1 cellular context compared by ENCODE assay signal in genomic region chr1:120942223-120942944, GRCh38.
TF ChIP-seq lines count a peak whose summit lies in the region.
"Not testable (repeated sequence)": the region's sequence is repeated elsewhere in the genome, so short reads cannot be mapped to it uniquely, and the experiment has no call there.

No MANE protein-coding gene starts in this region.

TF ChIP-seq in K562, 482 proteins besides CTCF, POLR2A, EP300 and RAD21 (continued from another document and continues in another):
- TF ChIP-seq HBP1 (CRISPR knock-in tag; IDR thresholded peaks at IDR 0.05) (peak; percentile 99), C11orf30 (IDR thresholded peaks at IDR 0.05; ENCODE audit: low read depth) (peak; percentile 52; the same call in 1 of the 2 replicates), REST (CRISPR knock-in tag; IDR thresholded peaks at IDR 0.05; ENCODE audit: low read depth) (0 out of 2 replicates have a peak, but pooled peaks have one; percentile 52), JUND (IDR thresholded peaks at IDR 0.05; ENCODE audit: borderline replicate concordance, low read depth, low read length) (peak; percentile 41; the same call in 1 of the 2 replicates), JUND (tag; IDR thresholded peaks at IDR 0.05; ENCODE audit: borderline replicate concordance, low read depth, low read length) (peak; percentile 81; the same call in 1 of the 3 replicates), ZNF717 (CRISPR knock-in tag; IDR thresholded peaks at IDR 0.05) (peak; percentile 95), ZNF444 (CRISPR knock-in tag; IDR thresholded peaks at IDR 0.05) (peak; percentile 83), SMAD4 (CRISPR knock-in tag; conservative IDR thresholded peaks at IDR 0.05) (peak; percentile 74; the same call in 1 of the 2 replicates), ZBTB8A (IDR thresholded peaks at IDR 0.05; ENCODE audit: partially characterized antibody) (peak; percentile 57), NFRKB (IDR thresholded peaks at IDR 0.05; ENCODE audit: low read depth) (peak; percentile 53; the same call in 1 of the 2 replicates), ZFP30 (CRISPR knock-in tag; IDR thresholded peaks at IDR 0.05; ENCODE audit: borderline replicate concordance) (peak; percentile 79; the same call in 1 of the 2 replicates), ZNF696 (CRISPR knock-in tag; conservative IDR thresholded peaks at IDR 0.05) (peak; percentile 92), ZNF3 (CRISPR knock-in tag; IDR thresholded peaks at IDR 0.05) (peak; percentile 60; the same call in 1 of the 2 replicates), GTF2A2 (tag; IDR thresholded peaks at IDR 0.05) (peak; percentile 97), ILF3 (IDR thresholded peaks at IDR 0.05; ENCODE audit: borderline replicate concordance) (peak; percentile 98), ZBED1 (IDR thresholded peaks at IDR 0.05) (peak; percentile 99), KLF16 (IDR thresholded peaks at IDR 0.05) (0 out of 2 replicates have a peak, but pooled peaks have one; percentile 1), ARID3A (IDR thresholded peaks at IDR 0.05; ENCODE audit: borderline replicate concordance, low read depth, low read length) (peak; percentile 85; the same call in 1 of the 2 replicates), ZNF436 (CRISPR knock-in tag; IDR thresholded peaks at IDR 0.05) (peak; percentile 86), MAZ (CRISPR knock-in tag; conservative IDR thresholded peaks at IDR 0.05 in 1 of 2, IDR thresholded peaks at IDR 0.05 in 1 of 2) (peak in 1 of 2 experiments; percentile 71; a peak in 2 of 4 replicates), ZNF253 (CRISPR knock-in tag; conservative IDR thresholded peaks at IDR 0.05) (peak; percentile 92), HMG20B (CRISPR knock-in tag; IDR thresholded peaks at IDR 0.05) (0 out of 2 replicates have a peak, but pooled peaks have one; percentile 48), MAFF (IDR thresholded peaks at IDR 0.05; ENCODE audit: low read length) (peak; percentile 77), HEY1 (CRISPR knock-in tag; IDR thresholded peaks at IDR 0.05; ENCODE audit: borderline replicate concordance) (peak; percentile 82), RBM39 (optimal IDR thresholded peaks at IDR 0.05; ENCODE audit: low read depth, low read length) (peak; percentile 83), MEIS2 (IDR thresholded peaks at IDR 0.05; ENCODE audit: partially characterized antibody) (peak; percentile 92), RHOXF2B (CRISPR knock-in tag; conservative IDR thresholded peaks at IDR 0.05) (peak; percentile 91), POLR2H (tag; IDR thresholded peaks at IDR 0.05; ENCODE audit: low read depth) (peak; percentile 97), PBX2 (tag; conservative IDR thresholded peaks at IDR 0.05; ENCODE audit: low read depth) (peak; percentile 68), HOXB6 (CRISPR knock-in tag; IDR thresholded peaks at IDR 0.05; ENCODE audit: borderline replicate concordance) (0 out of 2 replicates have a peak, but pooled peaks have one; percentile 65), KLF13 (tag; IDR thresholded peaks at IDR 0.05; ENCODE audit: borderline replicate concordance, low read depth) (peak; percentile 86), MLX (CRISPR knock-in tag; conservative IDR thresholded peaks at IDR 0.05) (peak in 1 of 2 experiments; percentile 91; a peak in 1 of 4 replicates), BCL6 (CRISPR knock-in tag; IDR thresholded peaks at IDR 0.05) (peak; percentile 68; the same call in 1 of the 2 replicates), GTF2E2 (tag; IDR thresholded peaks at IDR 0.05) (peak; percentile 100), ZNF592 (IDR thresholded peaks at IDR 0.05) (peak; percentile 27; the same call in 1 of the 2 replicates), CAMTA2 (CRISPR knock-in tag; conservative IDR thresholded peaks at IDR 0.05) (0 out of 2 replicates have a peak, but pooled peaks have one; percentile 16), GATAD2B (IDR thresholded peaks at IDR 0.05; ENCODE audit: borderline replicate concordance) (peak; percentile 55; the same call in 1 of the 2 replicates), ZEB2 (IDR thresholded peaks at IDR 0.05) (peak; percentile 23; the same call in 1 of the 2 replicates), ZC3H8 (IDR thresholded peaks at IDR 0.05) (peak; percentile 98), E2F8 (IDR thresholded peaks at IDR 0.05; ENCODE audit: low read depth, partially characterized antibody) (peak; percentile 90), ARID1B (IDR thresholded peaks at IDR 0.05) (peak; percentile 51; the same call in 1 of the 2 replicates), YY1 (IDR thresholded peaks at IDR 0.05; ENCODE audit: borderline replicate concordance in 1 of 3, control insufficient read depth in 1 of 3, extremely low read depth in 1 of 3, insufficient read depth in 3 of 3, insufficient read length in 1 of 3, insufficient replicate concordance in 2 of 3, low read depth in 1 of 3, low read length in 2 of 3) (peak in 1 of 3 experiments; percentile 76), MTA2 (IDR thresholded peaks at IDR 0.05; ENCODE audit: low read depth) (peak; percentile 11; the same call in 1 of the 2 replicates), CREM (IDR thresholded peaks at IDR 0.05; ENCODE audit: low read depth) (peak; percentile 81), TBL1XR1 (IDR thresholded peaks at IDR 0.05; ENCODE audit: low read length in 2 of 2) (peak; percentile 86 to 93)
- TF ChIP-seq PBX2 (CRISPR knock-in tag; IDR thresholded peaks at IDR 0.05; ENCODE audit: low read depth), result not testable (repeated sequence)
